In genomic region chr1:87242445-87243185, GRCh38 we compare ENCODE assay signal across 27 cellular contexts.
DNase-seq lines count a peak whose midpoint lies in the region; ATAC-seq, FAIRE-seq and TF ChIP-seq lines count a peak whose summit lies in the region.
"Had no signal": no experiment of that assay in that cellular context is flagged by ENCODE, and none has a peak within 500 bp of the region (broad histone marks: within the 10 kb centered on the region; RNA-seq: fewer than 3 reads in every experiment).

No MANE protein-coding gene starts in this region.

- H3K4me1 ChIP-seq in PC-9 (replicated peaks; ENCODE audit: insufficient read depth) (peaks cover 16% of the 10 kb centered on the region), K562 (replicated peaks in 1 of 2; ENCODE audit: control insufficient read depth in 2 of 2, insufficient read depth in 2 of 2, low read length in 2 of 2) (no peaks in the 10 kb centered on the region), OCI-LY7 (ENCODE audit: insufficient read depth, low read length, poor library complexity, severe bottlenecking) (no peaks in the 10 kb centered on the region)
- H3K4me1 ChIP-seq: BLaER1 had no signal

- H3K27me3 ChIP-seq in PC-9 (ENCODE audit: insufficient read depth, low read depth) (no peaks in the 10 kb centered on the region), K562 (ENCODE audit: control insufficient read depth in 2 of 2, insufficient read depth in 2 of 2, low read length in 2 of 2) (peaks cover 0 to 20% of the 10 kb centered on the region in 2 experiments; a peak in 2 of 5 replicates)
- H3K27me3 ChIP-seq: BLaER1, SJSA1 had no signal

- BruUV-seq in PC-9 (replicated peaks; lab: Mats Ljungman, UMichigan): no TSS peak
- no TSS peak for BruUV-seq in K562 (replicated peaks; lab: Mats Ljungman, UMichigan)
- no TSS peak for BruUV-seq in OCI-LY7 (replicated peaks; lab: Mats Ljungman, UMichigan)

- peaks cover 11% of the 10 kb centered on the region for H3F3A ChIP-seq in PC-9 (ENCODE audit: insufficient read depth, low read depth)

- POLR2A ChIA-PET in PC-9 (lab: Charles Lee; ENCODE audit: unreplicated experiment) (interaction anchor here (0.5 to 0.7 kb wide), 6 partner anchors 16 to 412 kb away, joined by 3 to 6 read pairs (median 4); no protein-coding TSS in a partner anchor), K562 (lab: Yijun Ruan, JAX) (interaction anchor here (0.7 to 1.5 kb wide), 2 partner anchors 9 to 326 kb away, joined by 4 to 5 read pairs; no protein-coding TSS in a partner anchor), OCI-LY7 (lab: Charles Lee) (no interaction called here)

- WGBS in K562 (ENCODE audit: insufficient coverage, low coverage, missing lambda C conversion rate): under 1% methylated on average over 6 of the region's 6 CpGs

- in situ Hi-C loops in Caki2 (cut with HindIII; ENCODE audit: low pct_unique_long_range_greater_than_20kb, low sequenced_read_pairs): no loop called here
- in situ Hi-C loops in K562 (cut with MboI): no loop called here

- intact Hi-C loops in PC-9 (cut with micrococcal nuclease; ENCODE audit: unreplicated experiment) (loop anchor here (2.0 kb wide), 1 partner anchor 102 kb away; no protein-coding TSS in a partner anchor), K562 (cut with micrococcal nuclease) (no loop called here), OCI-LY7 (cut with micrococcal nuclease; ENCODE audit: unreplicated experiment) (no loop called here)

- H3K4me2 ChIP-seq in PC-9 (peak overlapping the region; percentile 39), K562 (ENCODE audit: insufficient read depth, low read length) (no peak overlapping the region), OCI-LY7 (ENCODE audit: low read length) (no peak overlapping the region)
- H3K4me2 ChIP-seq: BLaER1 had no signal

- DNase-seq in Caki2 (ENCODE audit: low read depth): peak; percentile 21
- DNase-seq in HT-29 (ENCODE audit: low spot score): peak; percentile 12
- peak; percentile 44 to 86 for DNase-seq in PC-9
- DNase-seq in K562 (ENCODE audit: extremely low read depth in 1 of 4, low spot score in 3 of 4): no peak
- no peak for DNase-seq in H4 (ENCODE audit: low spot score)
- no peak for DNase-seq in OCI-LY7 (ENCODE audit: low spot score)
- no peak for DNase-seq in LoVo (ENCODE audit: low spot score)
- DNase-seq: CD4-positive, CD25-positive, alpha-beta regulatory T cell; DMS79; H7; NCI-H1092 treated with DMSO at 0.1 percent for 48 hours; NCI-H1436; NCI-H187; NCI-H2081 treated with DMSO at 0.1 percent for 48 hours; NCI-H2171; NCI-H345; NCI-H510A treated with DMSO at 0.1 percent for 48 hours; NCI-H82; T-helper 2 cell had no signal

- no peaks in the 10 kb centered on the region for H3K79me2 ChIP-seq in PC-9 (ENCODE audit: low read depth)
- no peaks in the 10 kb centered on the region for H3K79me2 ChIP-seq in K562 (ENCODE audit: control insufficient read depth, insufficient read depth, low read length)
- H3K79me2 ChIP-seq in OCI-LY7 (ENCODE audit: insufficient read depth, low read depth, low read length): no peaks in the 10 kb centered on the region

- ATAC-seq in K562: no peak
- ATAC-seq in GM21423 (IDR thresholded peaks at IDR 0.05; ENCODE audit: unreplicated experiment): no peak
- ATAC-seq: Right ventricle myocardium inferior had no signal

- H3K9ac ChIP-seq in K562 (ENCODE audit: insufficient read depth in 1 of 2, low read depth in 2 of 2, low read length in 2 of 2): no peak overlapping the region
- H3K9ac ChIP-seq: BLaER1 had no signal

- TF ChIP-seq CTCF in PC-9 (conservative IDR thresholded peaks at IDR 0.05) (no peak), K562 (IDR thresholded peaks at IDR 0.05 in 2 of 3, conservative IDR thresholded peaks at IDR 0.05 in 1 of 3; ENCODE audit: insufficient read depth in 2 of 3, low read depth in 1 of 3, low read length in 3 of 3) (no peak), OCI-LY7 (conservative IDR thresholded peaks at IDR 0.05; ENCODE audit: low read length) (no peak)

- peak overlapping the region; percentile 34 for H2AFZ ChIP-seq in PC-9
- no peak overlapping the region for H2AFZ ChIP-seq in K562 (ENCODE audit: low read depth, low read length)
- H2AFZ ChIP-seq in OCI-LY7 (ENCODE audit: low read length): no peak overlapping the region

- CTCF ChIA-PET in PC-9 (lab: Charles Lee) (no interaction called here), K562 (lab: Yijun Ruan, JAX; ENCODE audit: low intra/inter-chr PET ratio) (interaction anchor here (0.5 kb wide), 1 partner anchor 54 kb away, joined by 4 read pairs; no protein-coding TSS in a partner anchor), OCI-LY7 (lab: Charles Lee; ENCODE audit: unreplicated experiment) (no interaction called here)

- TF ChIP-seq POLR2A in K562 (conservative IDR thresholded peaks at IDR 0.05): no peak

- H3K4me3 ChIP-seq in PC-9 (no peak overlapping the region), K562 (no peak overlapping the region), OCI-LY7 (ENCODE audit: low read depth, low read length, poor library complexity, severe bottlenecking) (no peak overlapping the region)
- H3K4me3 ChIP-seq: BLaER1, SJSA1 had no signal

- H3K36me3 ChIP-seq in PC-9 (ENCODE audit: low read depth) (no peaks in the 10 kb centered on the region), K562 (ENCODE audit: control insufficient read depth, insufficient read depth, low read length) (no peaks in the 10 kb centered on the region), OCI-LY7 (ENCODE audit: insufficient read depth, low read length) (no peaks in the 10 kb centered on the region)
- H3K36me3 ChIP-seq: BLaER1, SJSA1 had no signal

- TF ChIP-seq EP300 in K562 (IDR thresholded peaks at IDR 0.05; ENCODE audit: low read length): no peak

- H3K9me1 ChIP-seq in K562 (ENCODE audit: control insufficient read depth, insufficient read depth, low read length): no peaks in the 10 kb centered on the region

- H3K27ac ChIP-seq in PC-9 (no peak overlapping the region), K562 (ENCODE audit: extremely low read depth, low read depth, low read length) (no peak overlapping the region), OCI-LY7 (ENCODE audit: low read depth, low read length, poor library complexity, severe bottlenecking) (no peak overlapping the region)
- H3K27ac ChIP-seq: BLaER1, SJSA1 had no signal

- no peak for FAIRE-seq in K562 (lab: Jason Lieb, UNC)
- FAIRE-seq: A204.1, D721Med, GM12892, HTR-8/SVneo had no signal

- H3K9me3 ChIP-seq in PC-9 (ENCODE audit: insufficient read depth, low read depth) (no peaks in the 10 kb centered on the region; the same call in 1 of the 2 replicates), K562 (replicated peaks; ENCODE audit: control insufficient read depth, insufficient read depth, low read depth, low read length) (no peaks in the 10 kb centered on the region), OCI-LY7 (ENCODE audit: low read length) (no peaks in the 10 kb centered on the region)
- H3K9me3 ChIP-seq: SJSA1 had no signal

- TF ChIP-seq RAD21 in K562 (CRISPR knock-in tag; conservative IDR thresholded peaks at IDR 0.05 in 1 of 2, IDR thresholded peaks at IDR 0.05 in 1 of 2): no peak

- H4K20me1 ChIP-seq in PC-9 (ENCODE audit: insufficient read depth) (no peaks in the 10 kb centered on the region), K562 (replicated peaks; ENCODE audit: control insufficient read depth, insufficient read depth, low read length) (no peaks in the 10 kb centered on the region), OCI-LY7 (ENCODE audit: insufficient read depth, low read length) (no peaks in the 10 kb centered on the region)
- H4K20me1 ChIP-seq: BLaER1 had no signal

- H3K9me2 ChIP-seq in PC-9 (ENCODE audit: insufficient read depth): no peaks in the 10 kb centered on the region
- no peaks in the 10 kb centered on the region for H3K9me2 ChIP-seq in OCI-LY7 (ENCODE audit: insufficient read depth, low read length)

TF ChIP-seq in K562, 482 proteins besides CTCF, POLR2A, EP300 and RAD21:
- TF ChIP-seq ESRRA (IDR thresholded peaks at IDR 0.05; ENCODE audit: borderline replicate concordance, low read depth) (peak; percentile 94), RBM25 (IDR thresholded peaks at IDR 0.05; ENCODE audit: low read depth, low read length, severe bottlenecking) (peak; percentile 77), MEF2A (IDR thresholded peaks at IDR 0.05; ENCODE audit: control insufficient read depth, low read depth, low read length) (no peak)

Comparison
In these comparisons a context has a peak if more than half of its experiments do, and no peak if none do; other contexts are left out.
1. DNase-seq: peak in Caki2 (single experiment), HT-29 (single experiment) and PC-9 (2 of 2); none in K562 (0 of 4), H4 (single experiment), OCI-LY7 (single experiment) and LoVo (single experiment).